In genomic region chr7:70419816-70420215, GRCh38 we compare ENCODE assay signal across 22 cellular contexts.
DNase-seq lines count a peak whose midpoint lies in the region; ATAC-seq and TF ChIP-seq lines count a peak whose summit lies in the region.
"Had no signal": no experiment of that assay in that cellular context is flagged by ENCODE, and none has a peak within 500 bp of the region (broad histone marks: within the 10 kb centered on the region; RNA-seq: fewer than 3 reads in every experiment).

No MANE protein-coding gene starts in this region.

- peaks cover 35% of the 10 kb centered on the region for H3K4me1 Mint-ChIP-seq in GM23338
- peaks cover 63% of the 10 kb centered on the region for H3K4me1 Mint-ChIP-seq in glutamatergic neuron (ENCODE audit: low read depth, unreplicated experiment)
- no peaks in the 10 kb centered on the region for H3K4me1 Mint-ChIP-seq in HFFc6 (ENCODE audit: low read depth)
- H3K4me1 Mint-ChIP-seq: activated naive CD4-positive, alpha-beta T cell treated with anti-CD3 and anti-CD28 coated beads, Interleukin-2, amount 50 U/mL, for 24 hours; CD4-positive, CD25-positive, alpha-beta regulatory T cell had no signal

- no peaks in the 10 kb centered on the region for H3K9me2 ChIP-seq in GM23338 (ENCODE audit: insufficient read depth)

- peaks cover 22% of the 10 kb centered on the region; the same call in 1 of the 2 replicates for H4K20me1 ChIP-seq in BLaER1
- H4K20me1 ChIP-seq in GM23338 (replicated peaks; ENCODE audit: insufficient read depth), result no peaks in the 10 kb centered on the region

- H2AFZ ChIP-seq in GM23338, result no peak overlapping the region

- H3K9ac ChIP-seq in BLaER1, result peak overlapping the region; percentile 2

- H3K4me1 ChIP-seq in BLaER1 (peaks cover 60% of the 10 kb centered on the region), GM23338 (ENCODE audit: insufficient read depth) (peaks cover 30% of the 10 kb centered on the region)

- peak; percentile 73 for ATAC-seq in GM23338
- ATAC-seq: mucosa of descending colon, sciatic nerve had no signal

- TF ChIP-seq POLR2A in erythroblast (IDR thresholded peaks at IDR 0.05; ENCODE audit: low read length), result no peak

- H3K27me3 Mint-ChIP-seq in GM23338 (ENCODE audit: insufficient read depth, low read depth, poor library complexity) (peaks cover 4% of the 10 kb centered on the region), glutamatergic neuron (ENCODE audit: unreplicated experiment) (peaks cover 9% of the 10 kb centered on the region), HFFc6 (ENCODE audit: insufficient read depth) (peaks cover 1% of the 10 kb centered on the region; the same call in 1 of the 2 replicates)
- H3K27me3 Mint-ChIP-seq: activated naive CD4-positive, alpha-beta T cell treated with anti-CD3 and anti-CD28 coated beads, Interleukin-2, amount 50 U/mL, for 24 hours; CD4-positive, CD25-positive, alpha-beta regulatory T cell; stimulated activated naive CD8-positive, alpha-beta T cell treated with anti-CD3 and anti-CD28 coated beads, Interleukin-15, Interleukin-2, amounts not matched to agents 100 ng/mL and 50 ng/mL, for 24 hours had no signal

- no peak overlapping the region for H3K27ac ChIP-seq in BLaER1
- no peak overlapping the region for H3K27ac ChIP-seq in GM23338 (ENCODE audit: low read depth)
- H3K27ac ChIP-seq: cardiac muscle cell, coronary artery had no signal

- H3K36me3 Mint-ChIP-seq in GM23338 (ENCODE audit: low read depth) (no peaks in the 10 kb centered on the region), glutamatergic neuron (ENCODE audit: unreplicated experiment) (no peaks in the 10 kb centered on the region), HFFc6 (ENCODE audit: low read depth) (no peaks in the 10 kb centered on the region)
- H3K36me3 Mint-ChIP-seq: activated naive CD4-positive, alpha-beta T cell treated with anti-CD3 and anti-CD28 coated beads, Interleukin-2, amount 50 U/mL, for 24 hours; CD4-positive, CD25-positive, alpha-beta regulatory T cell had no signal

- H3K9me3 ChIP-seq in BLaER1, result no peaks in the 10 kb centered on the region
- H3K9me3 ChIP-seq: mucosa of descending colon had no signal

- H3K36me3 ChIP-seq in BLaER1 (peaks cover 2% of the 10 kb centered on the region; the same call in 1 of the 2 replicates), GM23338 (ENCODE audit: insufficient read depth) (no peaks in the 10 kb centered on the region)
- H3K36me3 ChIP-seq: cardiac muscle cell had no signal

- H3K4me3 ChIP-seq in BLaER1 (no peak overlapping the region), GM23338 (no peak overlapping the region)
- H3K4me3 ChIP-seq: cardiac muscle cell, coronary artery, mucosa of descending colon had no signal

- no peaks in the 10 kb centered on the region for H3K79me2 ChIP-seq in GM23338 (replicated peaks; ENCODE audit: insufficient read depth)

- no peak for DNase-seq in GM23338 (ENCODE audit: low spot score)
- peak; percentile 50 for DNase-seq in NCI-H2227 treated with DMSO at 0.1 percent for 48 hours (lab: John Stamatoyannopoulos, UW)
- no peak for DNase-seq in glutamatergic neuron
- no peak for DNase-seq in HFFc6
- no peak for DNase-seq in erythroblast (lab: John Stamatoyannopoulos, UW)
- DNase-seq in putamen (ENCODE audit: low spot score), result no peak
- DNase-seq: anterior cingulate cortex; CD4-positive, CD25-positive, alpha-beta regulatory T cell; DMS153; GOT3; Kasumi-1; mucosa of descending colon; MV-4-11; posterior cingulate gyrus; stimulated activated CD4-positive, alpha-beta T cell treated with anti-CD3 and anti-CD28 coated beads, Interleukin-15, amount 100 ng/mL, for 24 hours had no signal

- H3K4me2 ChIP-seq in BLaER1, result peak overlapping the region; percentile 46
- peak overlapping the region; percentile 56; the same call in 1 of the 2 replicates for H3K4me2 ChIP-seq in GM23338

- H3K9me3 Mint-ChIP-seq in GM23338, result no peaks in the 10 kb centered on the region
- H3K9me3 Mint-ChIP-seq in glutamatergic neuron (ENCODE audit: unreplicated experiment), result peaks cover 16% of the 10 kb centered on the region
- peaks cover 49% of the 10 kb centered on the region for H3K9me3 Mint-ChIP-seq in HFFc6
- H3K9me3 Mint-ChIP-seq: activated naive CD4-positive, alpha-beta T cell treated with anti-CD3 and anti-CD28 coated beads, Interleukin-2, amount 50 U/mL, for 24 hours; nephron; stimulated activated naive CD8-positive, alpha-beta T cell treated with anti-CD3 and anti-CD28 coated beads, Interleukin-15, Interleukin-2, amounts not matched to agents 100 ng/mL and 50 ng/mL, for 24 hours had no signal

- H3K4me3 Mint-ChIP-seq in GM23338 (no peak overlapping the region), glutamatergic neuron (ENCODE audit: unreplicated experiment) (peak overlapping the region; percentile 39), HFFc6 (no peak overlapping the region)
- H3K4me3 Mint-ChIP-seq: activated naive CD4-positive, alpha-beta T cell treated with anti-CD3 and anti-CD28 coated beads, Interleukin-2, amount 50 U/mL, for 24 hours; nephron; stimulated activated naive CD8-positive, alpha-beta T cell treated with anti-CD3 and anti-CD28 coated beads, Interleukin-15, Interleukin-2, amounts not matched to agents 100 ng/mL and 50 ng/mL, for 24 hours had no signal

- H3K27ac Mint-ChIP-seq in GM23338 (no peak overlapping the region; the same call in 1 of the 2 replicates), glutamatergic neuron (ENCODE audit: unreplicated experiment) (peak overlapping the region; percentile 4), HFFc6 (no peak overlapping the region)
- H3K27ac Mint-ChIP-seq: activated naive CD4-positive, alpha-beta T cell treated with anti-CD3 and anti-CD28 coated beads, Interleukin-2, amount 50 U/mL, for 24 hours; CD4-positive, CD25-positive, alpha-beta regulatory T cell; nephron; stimulated activated naive CD8-positive, alpha-beta T cell treated with anti-CD3 and anti-CD28 coated beads, Interleukin-15, Interleukin-2, amounts not matched to agents 100 ng/mL and 50 ng/mL, for 24 hours had no signal

- H3K27me3 ChIP-seq in BLaER1 (no peaks in the 10 kb centered on the region), GM23338 (ENCODE audit: insufficient read depth) (no peaks in the 10 kb centered on the region)
- H3K27me3 ChIP-seq: cardiac muscle cell had no signal

- TF ChIP-seq CTCF in GM23338 (conservative IDR thresholded peaks at IDR 0.05; ENCODE audit: low read depth in 2 of 2) (no peak), glutamatergic neuron (IDR thresholded peaks at IDR 0.05; ENCODE audit: partially characterized antibody, unreplicated experiment) (no peak), HFFc6 (IDR thresholded peaks at IDR 0.05) (no peak)

- no peaks in the 10 kb centered on the region for H3F3A ChIP-seq in GM23338 (replicated peaks; ENCODE audit: low read depth)

TF ChIP-seq in GM23338, 12 proteins besides CTCF, POLR2A, EP300 and RAD21:
- no peak for TF ChIP-seq STAT1 (IDR thresholded peaks at IDR 0.05; ENCODE audit: unreplicated experiment)
